1 cellular context compared by ENCODE assay signal in the genomic region with DNA sequence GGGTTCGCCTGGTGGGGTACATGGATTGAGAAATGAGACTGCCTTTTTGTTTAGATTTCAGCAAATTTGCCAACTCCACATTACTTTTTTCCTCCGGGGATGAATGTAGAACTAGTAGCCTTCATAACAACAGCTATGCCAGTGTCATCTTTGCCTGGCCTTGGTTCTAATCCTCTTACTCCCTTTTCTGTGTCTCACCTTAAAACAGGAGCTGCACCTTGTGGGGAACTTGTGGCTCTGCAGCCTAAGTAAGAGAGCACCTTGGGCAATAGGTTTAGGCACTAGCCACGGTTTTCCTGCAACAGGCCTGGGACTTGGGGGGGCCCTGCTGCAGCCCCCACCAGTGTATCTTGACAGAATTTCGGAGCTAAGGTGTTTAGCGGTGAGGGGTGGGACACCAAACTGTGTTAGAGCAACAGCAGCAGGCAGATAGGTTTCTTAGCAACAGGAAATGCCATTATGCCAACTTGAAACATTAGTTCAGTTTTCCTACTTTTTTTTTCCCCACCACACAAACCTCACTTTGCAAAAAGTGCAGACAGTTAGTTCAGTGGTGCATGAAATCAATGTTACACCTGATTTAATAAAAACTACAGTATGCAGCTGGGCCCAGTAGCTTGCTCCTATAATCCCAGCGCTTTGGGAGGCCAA.
TF ChIP-seq lines count a peak whose summit lies in the region.

No MANE protein-coding gene starts in this region.

TF ChIP-seq in H1, 55 proteins besides CTCF, POLR2A, EP300 and RAD21:
- TF ChIP-seq KDM1A (IDR thresholded peaks at IDR 0.05; ENCODE audit: borderline replicate concordance, low read length) (no peak), SIN3A (conservative IDR thresholded peaks at IDR 0.05 in 1 of 2, IDR thresholded peaks at IDR 0.05 in 1 of 2; ENCODE audit: low read depth in 1 of 2, low read length in 2 of 2) (no peak), JUN (IDR thresholded peaks at IDR 0.05; ENCODE audit: low read depth, low read length) (no peak), ZNF274 (IDR thresholded peaks at IDR 0.05; ENCODE audit: borderline replicate concordance, extremely low read depth, low read length) (no peak), CHD2 (IDR thresholded peaks at IDR 0.05; ENCODE audit: low read length) (no peak), CEBPB (IDR thresholded peaks at IDR 0.05; ENCODE audit: low read depth, low read length) (no peak), SIRT6 (IDR thresholded peaks at IDR 0.05; ENCODE audit: low read length) (no peak), PHF8 (conservative IDR thresholded peaks at IDR 0.05; ENCODE audit: low read depth, low read length) (no peak), CREB1 (IDR thresholded peaks at IDR 0.05) (no peak), MAFK (IDR thresholded peaks at IDR 0.05; ENCODE audit: low read depth, low read length) (no peak), RXRA (IDR thresholded peaks at IDR 0.05; ENCODE audit: insufficient read depth, low read depth, low read length) (no peak), EZH2 (IDR thresholded peaks at IDR 0.05; ENCODE audit: low read depth, low read length, severe bottlenecking) (no peak), RFX5 (IDR thresholded peaks at IDR 0.05; ENCODE audit: borderline replicate concordance, low read depth, low read length) (no peak), KDM4A (IDR thresholded peaks at IDR 0.05; ENCODE audit: low read depth, low read length, severe bottlenecking) (no peak)
